ENCODE assay signal across 14 cellular contexts in genomic region chr5:157059093-157059539, GRCh38. TPM values are rescaled to one million over a fixed set of nuclear protein-coding genes. Genes with fewer than 3 reads are reported as not detected.
DNase-seq lines count a peak whose midpoint lies in the region; ATAC-seq, FAIRE-seq and TF ChIP-seq lines count a peak whose summit lies in the region.
"Had no signal": no experiment of that assay in that cellular context is flagged by ENCODE, and none has a peak within 500 bp of the region (broad histone marks: within the 10 kb centered on the region; RNA-seq: fewer than 3 reads in every experiment).

TSS of gene HAVCR1 (minus strand) at chr5:157059116. CDS start at chr5:157057943, 1,173 bp downstream.

- POLR2A ChIA-PET in HepG2 (lab: Yijun Ruan, JAX), result interaction anchor here (0.8 to 2.8 kb wide), 6 partner anchors 9 to 83 kb away, joined by 3 to 18 read pairs (median 6); partner anchors contain the start of gene MED7

- TF ChIP-seq POLR2A in HepG2 (IDR thresholded peaks at IDR 0.05; ENCODE audit: insufficient read depth in 1 of 2, low read depth in 2 of 2, low read length in 2 of 2), result peak in 1 of 2 experiments; percentile 73; a peak in 2 of 4 replicates

- BruUV-seq in HepG2 (replicated peaks; lab: Mats Ljungman, UMichigan), result no TSS peak

- TF ChIP-seq EP300 in HepG2 (IDR thresholded peaks at IDR 0.05; ENCODE audit: low read depth in 2 of 2, low read length in 2 of 2) (peak in 1 of 2 experiments; percentile 64; a peak in 2 of 4 replicates), HepG2 (CRISPR knock-in tag; IDR thresholded peaks at IDR 0.05; ENCODE audit: borderline replicate concordance) (no peak)

- H3K36me3 ChIP-seq in OCI-LY3 (replicated peaks; ENCODE audit: low read depth, low read length) (no peaks in the 10 kb centered on the region), HepG2 (replicated peaks in 1 of 2; ENCODE audit: control insufficient read depth in 1 of 2, insufficient read depth in 2 of 2, low read length in 2 of 2) (no peaks in the 10 kb centered on the region)
- H3K36me3 ChIP-seq: adrenal gland had no signal

- H3K27me3 ChIP-seq in OCI-LY3 (ENCODE audit: low read depth, low read length), result no peaks in the 10 kb centered on the region
- H3K27me3 ChIP-seq in HepG2 (ENCODE audit: control insufficient read depth in 1 of 2, insufficient read depth in 2 of 2, low read length in 2 of 2), result no peaks in the 10 kb centered on the region; a peak in 1 of 5 replicates
- H3K27me3 ChIP-seq: adrenal gland had no signal

- H3K9ac ChIP-seq in OCI-LY3 (ENCODE audit: low read length), result no peak within 1 kb of the TSS; the same call in 1 of the 2 replicates
- H3K9ac ChIP-seq in HepG2 (ENCODE audit: insufficient read depth, low read depth, low read length), result peak within 1 kb of the TSS; percentile 58

- peak within 1 kb of the TSS; percentile 72 for H3K4me3 ChIP-seq in OCI-LY3 (ENCODE audit: low read length)
- peak within 1 kb of the TSS; percentile 14 to 60 (median 23); a peak in 5 of 6 replicates for H3K4me3 ChIP-seq in HepG2 (replicated peaks in 1 of 3; ENCODE audit: insufficient read depth in 1 of 3, low read depth in 2 of 3, low read length in 3 of 3)
- H3K4me3 ChIP-seq: adrenal gland had no signal

- 6% methylated on average over 9 of the region's 9 CpGs for WGBS in HepG2 (ENCODE audit: low lambda C conversion rate)

- H2AFZ ChIP-seq in OCI-LY3 (ENCODE audit: low read depth, low read length), result peak within 1 kb of the TSS; percentile 95
- H2AFZ ChIP-seq in HepG2 (ENCODE audit: low read length), result peak within 1 kb of the TSS; percentile 55

- FAIRE-seq in HepG2 (lab: Jason Lieb, UNC), result peak; percentile 60
- FAIRE-seq: G401.6 had no signal

- H3K27ac ChIP-seq in OCI-LY3 (ENCODE audit: low read length) (no peak within 1 kb of the TSS), HepG2 (ENCODE audit: extremely low read length, insufficient read depth, low read length) (peak within 1 kb of the TSS; percentile 80)
- H3K27ac ChIP-seq: adrenal gland had no signal

- CTCF ChIA-PET in HepG2 (lab: Yijun Ruan, JAX; ENCODE audit: low intra/inter-chr PET ratio, low total read pairs), result no interaction called here

- no peak for TF ChIP-seq RAD21 in HepG2 (CRISPR knock-in tag; IDR thresholded peaks at IDR 0.05)

- no peaks in the 10 kb centered on the region for H3K9me3 ChIP-seq in OCI-LY3 (ENCODE audit: insufficient read depth, low read length)
- no peaks in the 10 kb centered on the region for H3K9me3 ChIP-seq in HepG2 (ENCODE audit: low read length)
- H3K9me3 ChIP-seq: adrenal gland had no signal

- no peak for TF ChIP-seq CTCF in OCI-LY3 (IDR thresholded peaks at IDR 0.05; ENCODE audit: low read depth, low read length)
- TF ChIP-seq CTCF in HepG2 (CRISPR knock-in tag; IDR thresholded peaks at IDR 0.05), result 0 out of 2 replicates have a peak, but pooled peaks have one; percentile 8

- ATAC-seq in GM18498 (IDR thresholded peaks at IDR 0.05; ENCODE audit: unreplicated experiment) (peak; percentile 80), GM21825 (IDR thresholded peaks at IDR 0.05; ENCODE audit: unreplicated experiment) (peak; percentile 78), HepG2 (peak; percentile 96)

- H3K79me2 ChIP-seq in OCI-LY3 (ENCODE audit: low read length) (no peaks in the 10 kb centered on the region), HepG2 (ENCODE audit: insufficient read depth, low read length) (no peaks in the 10 kb centered on the region)

- H4K20me1 ChIP-seq in OCI-LY3 (ENCODE audit: insufficient read depth, low read length) (no peaks in the 10 kb centered on the region), HepG2 (ENCODE audit: insufficient read depth, low read length) (no peaks in the 10 kb centered on the region)

- intact Hi-C loops in HepG2 (cut with micrococcal nuclease; ENCODE audit: unreplicated experiment), result loop anchor here (5.0 kb wide), 1 partner anchor 83 kb away; the partner anchor contains the start of gene MED7

- in situ Hi-C loops in HepG2 (cut with HindIII; ENCODE audit: extremely low pct_ligation_motif_present, low pct_unique_long_range_greater_than_20kb), result no loop called here

- DNase-seq in HepG2 (ENCODE audit: low spot score) (peak; percentile 88), occipital lobe (lab: John Stamatoyannopoulos, UW) (no peak), NCI-H1417 (lab: John Stamatoyannopoulos, UW) (no peak), NCI-H1105 treated with DMSO at 0.1 percent for 48 hours (lab: John Stamatoyannopoulos, UW) (no peak), Ammon's horn (ENCODE audit: low spot score) (no peak)
- DNase-seq: adrenal gland; cortex of kidney; NCI-H446 treated with DMSO at 0.1 percent for 48 hours; stimulated activated CD4-positive, alpha-beta T cell treated with anti-CD3 and anti-CD28 coated beads, Interleukin-12 subunit alpha, Interleukin-12 subunit beta, amount 100 ng/mL, for 4 hours had no signal

- H3K4me2 ChIP-seq in OCI-LY3 (ENCODE audit: low read length) (peak within 1 kb of the TSS; percentile 93), HepG2 (ENCODE audit: low read depth, low read length) (peak within 1 kb of the TSS; percentile 92)

- H3K4me1 ChIP-seq in OCI-LY3 (ENCODE audit: low read length) (peaks cover 11% of the 10 kb centered on the region), HepG2 (ENCODE audit: insufficient read depth, low read length) (peaks cover 67% of the 10 kb centered on the region)
- H3K4me1 ChIP-seq: adrenal gland had no signal

TF ChIP-seq in HepG2, 621 proteins besides CTCF, POLR2A, EP300 and RAD21 (continues in another document):
- no peak for TF ChIP-seq TBL1XR1 (IDR thresholded peaks at IDR 0.05; ENCODE audit: borderline replicate concordance, low read length, partially characterized antibody)
- TF ChIP-seq ERF (CRISPR knock-in tag; IDR thresholded peaks at IDR 0.05), result 0 out of 2 replicates have a peak, but pooled peaks have one; percentile 22
- no peak for TF ChIP-seq ZNF326 (CRISPR knock-in tag; IDR thresholded peaks at IDR 0.05; ENCODE audit: borderline replicate concordance)
- no peak for TF ChIP-seq ZNF263 (CRISPR knock-in tag; IDR thresholded peaks at IDR 0.05)
- TF ChIP-seq, protein P1, sequence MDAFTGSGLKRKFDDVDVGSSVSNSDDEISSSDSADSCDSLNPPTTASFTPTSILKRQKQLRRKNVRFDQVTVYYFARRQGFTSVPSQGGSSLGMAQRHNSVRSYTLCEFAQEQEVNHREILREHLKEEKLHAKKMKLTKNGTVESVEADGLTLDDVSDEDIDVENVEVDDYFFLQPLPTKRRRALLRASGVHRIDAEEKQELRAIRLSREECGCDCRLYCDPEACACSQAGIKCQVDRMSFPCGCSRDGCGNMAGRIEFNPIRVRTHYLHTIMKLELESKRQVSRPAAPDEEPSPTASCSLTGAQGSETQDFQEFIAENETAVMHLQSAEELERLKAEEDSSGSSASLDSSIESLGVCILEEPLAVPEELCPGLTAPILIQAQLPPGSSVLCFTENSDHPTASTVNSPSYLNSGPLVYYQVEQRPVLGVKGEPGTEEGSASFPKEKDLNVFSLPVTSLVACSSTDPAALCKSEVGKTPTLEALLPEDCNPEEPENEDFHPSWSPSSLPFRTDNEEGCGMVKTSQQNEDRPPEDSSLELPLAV (CRISPR knock-in tag; conservative IDR thresholded peaks at IDR 0.05; ENCODE audit: low read depth), result no peak
- TF ChIP-seq ZFP82 (CRISPR knock-in tag; IDR thresholded peaks at IDR 0.05; ENCODE audit: borderline replicate concordance), result no peak
- no peak for TF ChIP-seq RCOR2 (CRISPR knock-in tag; IDR thresholded peaks at IDR 0.05)
- no peak for TF ChIP-seq ARHGAP35 (CRISPR knock-in tag; IDR thresholded peaks at IDR 0.05; ENCODE audit: borderline replicate concordance)
- no peak for TF ChIP-seq ZNF30 (CRISPR knock-in tag; IDR thresholded peaks at IDR 0.05)
- no peak for TF ChIP-seq SCMH1 (CRISPR knock-in tag; IDR thresholded peaks at IDR 0.05; ENCODE audit: borderline replicate concordance)
- no peak for TF ChIP-seq ZNF260 (CRISPR knock-in tag; IDR thresholded peaks at IDR 0.05; ENCODE audit: borderline replicate concordance, low read depth)
- TF ChIP-seq CEBPB (IDR thresholded peaks at IDR 0.05; ENCODE audit: borderline replicate concordance, low read depth, low read length), result no peak
- no peak for TF ChIP-seq ZNF792 (CRISPR knock-in tag; IDR thresholded peaks at IDR 0.05)
- TF ChIP-seq ZNF766 (CRISPR knock-in tag; IDR thresholded peaks at IDR 0.05; ENCODE audit: borderline replicate concordance), result no peak

RNA-seq across cellular contexts. Expression of gene HAVCR1, which starts in this region (rescaled TPM):
- total RNA-seq in HepG2 (2016; rRNA removed; fragmentation: Illumina TruSeq; extraction: Trizol) (0.77 and 0.93 TPM in 2 replicates), occipital lobe (0.31 TPM)
- total RNA-seq in HepG2 (2016; cell fraction: cytosol; rRNA removed; fragmentation: Illumina TruSeq; extraction: Trizol; ENCODE audit: low read depth), result 0.30 and 0.62 TPM in 2 replicates
- total RNA-seq in HepG2 (2016; cell fraction: insoluble cytoplasmic fraction; rRNA removed; fragmentation: Illumina TruSeq; extraction: Trizol), result 0.62 and 1.00 TPM in 2 replicates
- total RNA-seq in HepG2 (2016; cell fraction: membrane; rRNA removed; fragmentation: Illumina TruSeq; extraction: Trizol), result 0.10 and 0.83 TPM in 2 replicates
- 1.2 TPM in 2 replicates for total RNA-seq in HepG2 (2016; cell fraction: nucleus; rRNA removed; fragmentation: Illumina TruSeq; extraction: Trizol)
- polyA plus RNA-seq in HepG2 (2011; rRNA removed), result 12.3 and 14.1 TPM in 2 replicates
- 8.6 and 13.6 TPM in 2 replicates for polyA plus RNA-seq in HepG2 (2011; cell fraction: cytosol; rRNA removed)
- 7.1 and 8.7 TPM in 2 replicates for polyA plus RNA-seq in HepG2 (2011; cell fraction: nucleus; rRNA removed)
- 3.6 and 4.1 TPM in 2 replicates for polyA plus RNA-seq in HepG2 (2012)
- polyA plus RNA-seq in HepG2 (2016; cell fraction: cytosol; fragmentation: Illumina TruSeq; extraction: Trizol; ENCODE audit: low read depth), result 0.14 TPM in 1 of 2 replicates, not detected in the other
- 0.26 and 0.29 TPM in 2 replicates for polyA plus RNA-seq in HepG2 (2016; cell fraction: insoluble cytoplasmic fraction; fragmentation: Illumina TruSeq; extraction: Trizol; ENCODE audit: low read depth)
- not detected in 2 replicates for polyA plus RNA-seq in HepG2 (2016; cell fraction: membrane; fragmentation: Illumina TruSeq; extraction: Trizol; ENCODE audit: low read depth)
- 1.1 TPM in 1 of 2 replicates, not detected in the other for polyA plus RNA-seq in HepG2 (2016; cell fraction: nucleus; fragmentation: Illumina TruSeq; extraction: Trizol; ENCODE audit: insufficient read depth, low read depth)
- 0.26 and 32.4 TPM in 2 replicates for polyA minus RNA-seq in HepG2 (2011; rRNA and poly(A)+ RNA removed; ENCODE audit: low replicate concordance)
- polyA minus RNA-seq in HepG2 (2011; cell fraction: cytosol; rRNA and poly(A)+ RNA removed), result 9.6 and 11.2 TPM in 2 replicates
- 15.2 and 22.1 TPM in 2 replicates for polyA minus RNA-seq in HepG2 (2011; cell fraction: nucleus; rRNA and poly(A)+ RNA removed)
- total RNA-seq: adrenal gland had no signal
- polyA plus RNA-seq: BJ had no signal
